ENCODE assay signal across 15 cellular contexts in the genomic region with DNA sequence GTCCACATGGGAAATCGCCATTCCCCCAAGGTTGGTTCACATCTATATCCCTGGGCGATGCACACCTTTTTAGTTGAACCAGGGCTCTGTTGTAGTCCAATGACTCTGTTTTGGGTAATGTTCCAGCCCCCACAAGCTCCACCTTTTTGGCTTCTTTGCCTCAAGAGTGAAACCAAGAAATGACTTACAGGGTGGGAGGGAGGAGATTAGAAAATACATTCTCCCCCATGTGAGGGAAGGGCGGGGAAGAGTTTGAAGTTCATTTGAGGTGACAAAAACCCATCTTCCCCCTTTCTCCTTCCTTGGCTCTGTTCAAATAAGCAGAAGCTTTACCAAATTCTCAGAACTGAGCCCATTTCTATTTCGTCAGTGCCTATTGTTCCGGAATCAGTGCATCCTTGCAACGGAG.
A peak's percentile ranks its signal among the peaks of the same experiment; 100 is the strongest.
DNase-seq lines count a peak whose midpoint lies in the region; ATAC-seq and TF ChIP-seq lines count a peak whose summit lies in the region.
"Had no signal": no experiment of that assay in that cellular context is flagged by ENCODE, and none has a peak within 500 bp of the region (broad histone marks: within the 10 kb centered on the region; RNA-seq: fewer than 3 reads in every experiment).

No MANE protein-coding gene starts in this region.

- TF ChIP-seq CTCF in osteoblast (IDR thresholded peaks at IDR 0.05; ENCODE audit: extremely low read depth, low read depth, low read length): no peak
- no peak for TF ChIP-seq CTCF in GM13976 (IDR thresholded peaks at IDR 0.05; ENCODE audit: borderline replicate concordance, control extremely low read depth, extremely low read depth, insufficient read depth, missing control alignments)

- H3K27ac ChIP-seq in osteoblast (ENCODE audit: low read depth, low read length): no peak overlapping the region
- H3K27ac ChIP-seq: esophagus muscularis mucosa, neural progenitor cell had no signal

- ATAC-seq in HG03520 (IDR thresholded peaks at IDR 0.05; ENCODE audit: unreplicated experiment): no peak
- ATAC-seq in HG02763 (IDR thresholded peaks at IDR 0.05; ENCODE audit: unreplicated experiment): no peak
- ATAC-seq: sciatic nerve had no signal

- no peaks in the 10 kb centered on the region for H3K4me1 ChIP-seq in osteoblast (ENCODE audit: insufficient read depth, low read length)
- H3K4me1 ChIP-seq: esophagus muscularis mucosa, neural progenitor cell had no signal

- no peaks in the 10 kb centered on the region for H3K79me2 ChIP-seq in osteoblast (ENCODE audit: insufficient read depth, low read length)

- no peaks in the 10 kb centered on the region for H3K9me3 ChIP-seq in osteoblast (ENCODE audit: low read depth, low read length)
- H3K9me3 ChIP-seq: esophagus muscularis mucosa had no signal

- no peaks in the 10 kb centered on the region for H4K20me1 ChIP-seq in osteoblast (ENCODE audit: insufficient read depth, low read length)

- DNase-seq in CD1c-positive myeloid dendritic cell (ENCODE audit: extremely low spot score) (peak; percentile 25), osteoblast (ENCODE audit: insufficient read length, low spot score, missing footprints) (no peak), GM13976 (ENCODE audit: low spot score) (no peak)
- DNase-seq in activated CD4-positive, alpha-beta T cell treated with anti-CD3 and anti-CD28 coated beads for 4 hours: peak; percentile 36 to 37
- peak; percentile 77 for DNase-seq in activated effector memory CD4-positive, alpha-beta T cell treated with anti-CD3 and anti-CD28 coated beads, Interleukin-2, amount 50 U/mL, for 16 hours
- DNase-seq in stimulated activated CD4-positive, alpha-beta T cell treated with anti-CD3 and anti-CD28 coated beads, Interleukin-12 subunit alpha, Interleukin-12 subunit beta, amount 100 ng/mL, for 48 hours (ENCODE audit: low read depth in 2 of 3, low spot score in 1 of 3): peak; percentile 31 to 56 (median 34)
- DNase-seq: activated gamma-delta T cell, DMS53, hippocampal formation, NCI-H1092 had no signal

- H3K36me3 ChIP-seq in osteoblast (ENCODE audit: insufficient read depth, low read length): no peaks in the 10 kb centered on the region
- H3K36me3 ChIP-seq: esophagus muscularis mucosa, neural progenitor cell had no signal

- no peaks in the 10 kb centered on the region for H3K27me3 ChIP-seq in osteoblast (ENCODE audit: insufficient read depth, low read length)
- H3K27me3 ChIP-seq: esophagus muscularis mucosa, neural progenitor cell had no signal

- no peak overlapping the region for H3K4me3 ChIP-seq in osteoblast (ENCODE audit: insufficient read depth, low read length)
- H3K4me3 ChIP-seq: esophagus muscularis mucosa, neural progenitor cell had no signal

- no peak overlapping the region for H3K4me2 ChIP-seq in osteoblast (ENCODE audit: insufficient read depth, low read length)
- H3K4me2 ChIP-seq: neural progenitor cell had no signal

- in situ Hi-C loops in GM13976 (cut with MboI; ENCODE audit: low sequenced_read_pairs, unreplicated experiment): no loop called here

- H2AFZ ChIP-seq in osteoblast (ENCODE audit: low read length): no peak overlapping the region
- H2AFZ ChIP-seq: neural progenitor cell had no signal

Comparison
In these comparisons a context has a peak if more than half of its experiments do, and no peak if none do; other contexts are left out.
1. DNase-seq: peak in CD1c-positive myeloid dendritic cell (single experiment), activated CD4-positive, alpha-beta T cell treated with anti-CD3 and anti-CD28 coated beads for 4 hours (2 of 2), activated effector memory CD4-positive, alpha-beta T cell treated with anti-CD3 and anti-CD28 coated beads, Interleukin-2, amount 50 U/mL, for 16 hours (single experiment) and stimulated activated CD4-positive, alpha-beta T cell treated with anti-CD3 and anti-CD28 coated beads, Interleukin-12 subunit alpha, Interleukin-12 subunit beta, amount 100 ng/mL, for 48 hours (3 of 3); none in osteoblast (single experiment) and GM13976 (single experiment).